ENCODE assay signal across 8 cellular contexts in genomic region chr16:8961811-8962390, GRCh38. TPM values are rescaled to one million over a fixed set of nuclear protein-coding genes. Genes with fewer than 3 reads are reported as not detected.
DNase-seq lines count a peak whose midpoint lies in the region; ATAC-seq, FAIRE-seq and TF ChIP-seq lines count a peak whose summit lies in the region.

No MANE protein-coding gene starts in this region.

- H3K4me3 Mint-ChIP-seq in activated CD8-positive, alpha-beta memory T cell treated with anti-CD3 and anti-CD28 coated beads, Interleukin-2, amount 10 ng/mL, durations not matched to agents 7 days and 5 days = peak overlapping the region; percentile 85
- H3K4me3 Mint-ChIP-seq in activated T-helper 2 cell treated with anti-CD3 and anti-CD28 coated beads, Interferon-gamma antibody, Interleukin-2, Interleukin-4, amounts not matched to agents 10 μg/mL and 5 μg/mL and 100 μg/mL, durations not matched to agents 14 hours and 24 hours and 36 hours (ENCODE audit: low read depth) = peak overlapping the region; percentile 91

- H3K9me3 Mint-ChIP-seq in activated CD8-positive, alpha-beta memory T cell treated with anti-CD3 and anti-CD28 coated beads, Interleukin-2, amount 10 ng/mL, durations not matched to agents 7 days and 5 days (ENCODE audit: low read depth) = no peaks in the 10 kb centered on the region
- no peaks in the 10 kb centered on the region for H3K9me3 Mint-ChIP-seq in activated T-helper 2 cell treated with anti-CD3 and anti-CD28 coated beads, Interferon-gamma antibody, Interleukin-2, Interleukin-4, amounts not matched to agents 10 μg/mL and 5 μg/mL and 100 μg/mL, durations not matched to agents 14 hours and 24 hours and 36 hours

- no peak for TF ChIP-seq CTCF in kidney (IDR thresholded peaks at IDR 0.05; ENCODE audit: borderline replicate concordance, extremely low read depth, insufficient read depth)

- CTCF ChIA-PET in activated CD8-positive, alpha-beta memory T cell treated with anti-CD3 and anti-CD28 coated beads, Interleukin-2, amount 10 ng/mL, durations not matched to agents 7 days and 5 days (lab: Charles Lee) = interaction anchor here (1.0 to 1.4 kb wide), 2 partner anchors 12 to 117 kb away, joined by 3 read pairs; no protein-coding TSS in a partner anchor

- H3K9me3 ChIP-seq in kidney (ENCODE audit: control insufficient read depth in 1 of 2, low read length in 2 of 2) (no peaks in the 10 kb centered on the region), thymus (ENCODE audit: control insufficient read depth) (no peaks in the 10 kb centered on the region)

- 25% methylated on average over 15 of the region's 15 CpGs for WGBS in thymus

- intact Hi-C loops in activated T-helper 2 cell treated with anti-CD3 and anti-CD28 coated beads, Interferon-gamma antibody, Interleukin-2, Interleukin-4, amounts not matched to agents 10 μg/mL and 5 μg/mL and 100 μg/mL, durations not matched to agents 14 hours and 24 hours and 36 hours (cut with micrococcal nuclease) = loop anchor here (2.0 to 5.0 kb wide), 5 partner anchors 25 to 129 kb away; partner anchors contain the start of genes CARHSP1 and HAPSTR1
- intact Hi-C loops in kidney (cut with DNase I) = no loop called here

- peaks cover 11% of the 10 kb centered on the region for H3K36me3 Mint-ChIP-seq in activated CD8-positive, alpha-beta memory T cell treated with anti-CD3 and anti-CD28 coated beads, Interleukin-2, amount 10 ng/mL, durations not matched to agents 7 days and 5 days
- peaks cover 13% of the 10 kb centered on the region for H3K36me3 Mint-ChIP-seq in activated T-helper 2 cell treated with anti-CD3 and anti-CD28 coated beads, Interferon-gamma antibody, Interleukin-2, Interleukin-4, amounts not matched to agents 10 μg/mL and 5 μg/mL and 100 μg/mL, durations not matched to agents 14 hours and 24 hours and 36 hours (ENCODE audit: low read depth)

- ATAC-seq in activated CD8-positive, alpha-beta memory T cell treated with anti-CD3 and anti-CD28 coated beads, Interleukin-2, amount 10 ng/mL, durations not matched to agents 7 days and 5 days = no peak
- ATAC-seq in GM21717 (IDR thresholded peaks at IDR 0.05; ENCODE audit: unreplicated experiment) = no peak
- no peak for ATAC-seq in GM18867 (IDR thresholded peaks at IDR 0.05; ENCODE audit: unreplicated experiment)

- peak overlapping the region; percentile 8 to 65 for H3K9ac ChIP-seq in kidney (ENCODE audit: low read length in 2 of 2)

- no peaks in the 10 kb centered on the region for H3K27me3 ChIP-seq in thymus (ENCODE audit: control insufficient read depth, insufficient read depth)

- H3K4me1 ChIP-seq in kidney (ENCODE audit: control insufficient read depth in 1 of 2, insufficient read depth in 1 of 2, low read depth in 1 of 2, low read length in 2 of 2) = peaks cover 11 to 40% of the 10 kb centered on the region in 2 donors
- peaks cover 37% of the 10 kb centered on the region for H3K4me1 ChIP-seq in thymus (ENCODE audit: control insufficient read depth, insufficient read depth, low read length)

- peaks cover 56% of the 10 kb centered on the region for H3K4me1 Mint-ChIP-seq in activated CD8-positive, alpha-beta memory T cell treated with anti-CD3 and anti-CD28 coated beads, Interleukin-2, amount 10 ng/mL, durations not matched to agents 7 days and 5 days
- H3K4me1 Mint-ChIP-seq in activated T-helper 2 cell treated with anti-CD3 and anti-CD28 coated beads, Interferon-gamma antibody, Interleukin-2, Interleukin-4, amounts not matched to agents 10 μg/mL and 5 μg/mL and 100 μg/mL, durations not matched to agents 14 hours and 24 hours and 36 hours (ENCODE audit: low read depth) = peaks cover 56% of the 10 kb centered on the region

- no peak for DNase-seq in activated CD8-positive, alpha-beta memory T cell treated with anti-CD3 and anti-CD28 coated beads, Interleukin-2, amount 10 ng/mL, durations not matched to agents 7 days and 5 days
- no peak for DNase-seq in activated CD8-positive, alpha-beta memory T cell treated with anti-CD3 and anti-CD28 coated beads, Interleukin-2, amount 50 U/mL, for 48 hours
- DNase-seq in activated T-helper 2 cell treated with anti-CD3 and anti-CD28 coated beads, Interferon-gamma antibody, Interleukin-2, Interleukin-4, amounts not matched to agents 10 μg/mL and 5 μg/mL and 100 μg/mL, durations not matched to agents 14 hours and 24 hours and 36 hours (ENCODE audit: low spot score) = no peak
- DNase-seq in kidney = no peak
- no peak for DNase-seq in putamen (ENCODE audit: low spot score)

- H3K27ac Mint-ChIP-seq in activated CD8-positive, alpha-beta memory T cell treated with anti-CD3 and anti-CD28 coated beads, Interleukin-2, amount 10 ng/mL, durations not matched to agents 7 days and 5 days = peak overlapping the region; percentile 76
- peak overlapping the region; percentile 78 for H3K27ac Mint-ChIP-seq in activated T-helper 2 cell treated with anti-CD3 and anti-CD28 coated beads, Interferon-gamma antibody, Interleukin-2, Interleukin-4, amounts not matched to agents 10 μg/mL and 5 μg/mL and 100 μg/mL, durations not matched to agents 14 hours and 24 hours and 36 hours

- peak overlapping the region; percentile 63 to 70 for H3K4me3 ChIP-seq in kidney (ENCODE audit: low read length in 2 of 2)
- peak overlapping the region; percentile 95 for H3K4me3 ChIP-seq in thymus (ENCODE audit: low read length)

- peaks cover 2% of the 10 kb centered on the region for H3K27me3 Mint-ChIP-seq in activated CD8-positive, alpha-beta memory T cell treated with anti-CD3 and anti-CD28 coated beads, Interleukin-2, amount 10 ng/mL, durations not matched to agents 7 days and 5 days
- peaks cover 7% of the 10 kb centered on the region for H3K27me3 Mint-ChIP-seq in activated T-helper 2 cell treated with anti-CD3 and anti-CD28 coated beads, Interferon-gamma antibody, Interleukin-2, Interleukin-4, amounts not matched to agents 10 μg/mL and 5 μg/mL and 100 μg/mL, durations not matched to agents 14 hours and 24 hours and 36 hours (ENCODE audit: low read depth)

- FAIRE-seq in kidney (lab: Jason Lieb, UNC) = no peak

- no peak overlapping the region for H3K27ac ChIP-seq in kidney (ENCODE audit: low read depth in 2 of 2, low read length in 2 of 2)
- H3K27ac ChIP-seq in thymus (ENCODE audit: low read depth) = peak overlapping the region; percentile 97

- H3K36me3 ChIP-seq in kidney (ENCODE audit: control insufficient read depth in 1 of 2, insufficient read depth in 2 of 2, low read length in 2 of 2) (no peaks in the 10 kb centered on the region), thymus (ENCODE audit: control insufficient read depth, insufficient read depth) (peaks cover 4% of the 10 kb centered on the region)

RNA-seq across cellular contexts. Expression of gene USP7, which starts 1.8 kb away (rescaled TPM):
- total RNA-seq in activated CD8-positive, alpha-beta memory T cell treated with anti-CD3 and anti-CD28 coated beads, Interleukin-2, amount 10 ng/mL, durations not matched to agents 7 days and 5 days = 100 to 1,000 TPM; 159 to 179 TPM
- 164 and 176 TPM in 2 replicates for total RNA-seq in activated T-helper 2 cell treated with anti-CD3 and anti-CD28 coated beads, Interferon-gamma antibody, Interleukin-2, Interleukin-4, amounts not matched to agents 10 μg/mL and 5 μg/mL and 100 μg/mL, durations not matched to agents 14 hours and 24 hours and 36 hours
- 92.0 TPM for total RNA-seq in kidney
- polyA plus RNA-seq in kidney (ENCODE audit: insufficient read depth, low read depth, low replicate concordance) (26.7 TPM), thymus (58.3 TPM)
